In genomic region chr5:118249386-118249785, GRCh38 we compare ENCODE assay signal across 14 cellular contexts.
DNase-seq lines count a peak whose midpoint lies in the region; ATAC-seq and TF ChIP-seq lines count a peak whose summit lies in the region.
"Had no signal": no experiment of that assay in that cellular context is flagged by ENCODE, and none has a peak within 500 bp of the region (broad histone marks: within the 10 kb centered on the region; RNA-seq: fewer than 3 reads in every experiment).

No MANE protein-coding gene starts in this region.

- H3K27me3 ChIP-seq in ovary, result no peaks in the 10 kb centered on the region
- H3K27me3 ChIP-seq: tibial nerve had no signal

- no peaks in the 10 kb centered on the region for H3K9me3 ChIP-seq in ovary

- H3K36me3 ChIP-seq in ovary, result no peaks in the 10 kb centered on the region
- H3K36me3 ChIP-seq: tibial nerve had no signal

- H3K4me1 ChIP-seq in ovary (ENCODE audit: insufficient read depth), result no peaks in the 10 kb centered on the region

- intact Hi-C loops in ovary (cut with DNase I), result no loop called here

- no peak overlapping the region for H3K27ac ChIP-seq in ovary
- H3K27ac ChIP-seq: tibial nerve had no signal

- H3K4me3 ChIP-seq in ovary, result no peak overlapping the region
- H3K4me3 ChIP-seq: tibial nerve had no signal

- DNase-seq in NAMALWA (ENCODE audit: low spot score), result peak; percentile 11
- DNase-seq in CD1c-positive myeloid dendritic cell (ENCODE audit: extremely low spot score), result no peak
- no peak for DNase-seq in NCI-H146 treated with DMSO at 0.1 percent for 48 hours (lab: John Stamatoyannopoulos, UW; ENCODE audit: unreplicated experiment)
- DNase-seq in ovary, result no peak
- DNase-seq: activated gamma-delta T cell treated with Interleukin-2 at 50 U/mL for 16 hours; naive thymus-derived CD4-positive, alpha-beta T cell; NCI-H1436; SHP77; stimulated activated CD8-positive, alpha-beta memory T cell treated with anti-CD3 and anti-CD28 coated beads, Interleukin-4, amount 100 ng/mL, for 48 hours had no signal

- ATAC-seq in GM18498 (IDR thresholded peaks at IDR 0.05; ENCODE audit: unreplicated experiment), result peak; percentile 43
- peak; percentile 80 for ATAC-seq in GM19468 (IDR thresholded peaks at IDR 0.05; ENCODE audit: extremely low read depth, unreplicated experiment)
- peak; percentile 80 for ATAC-seq in HG03103 (IDR thresholded peaks at IDR 0.05; ENCODE audit: low read depth, unreplicated experiment)
- ATAC-seq in HG02678 (IDR thresholded peaks at IDR 0.05; ENCODE audit: unreplicated experiment), result no peak
- ATAC-seq: naive thymus-derived CD4-positive, alpha-beta T cell had no signal

- no peak for TF ChIP-seq CTCF in ovary (IDR thresholded peaks at IDR 0.05)

- WGBS in ovary, 3 donors, result 93 to 97% (median 94%) methylated on average over 2 of the region's 2 CpGs

- TF ChIP-seq POLR2A in ovary (IDR thresholded peaks at IDR 0.05), result no peak

- no peak for TF ChIP-seq EP300 in ovary (IDR thresholded peaks at IDR 0.05)
